ENCODE assay signal across 1 cellular context in genomic region chr22:38506118-38506962, GRCh38.
TF ChIP-seq lines count a peak whose summit lies in the region.

DDX17 (minus strand) TSS chr22:38506311.

TF ChIP-seq in K562, 482 proteins besides CTCF, POLR2A, EP300 and RAD21 (continued from another document and continues in another):
- peak; percentile 63; the same call in 1 of the 2 replicates for TF ChIP-seq SMAD3 (CRISPR knock-in tag; conservative IDR thresholded peaks at IDR 0.05)
- TF ChIP-seq IRF2 (CRISPR knock-in tag; IDR thresholded peaks at IDR 0.05) = no peak
- peak; percentile 64; the same call in 1 of the 2 replicates for TF ChIP-seq FOXJ2 (tag; IDR thresholded peaks at IDR 0.05)
- no peak for TF ChIP-seq FOXA3 (CRISPR knock-in tag; conservative IDR thresholded peaks at IDR 0.05 in 1 of 2, IDR thresholded peaks at IDR 0.05 in 1 of 2)
- peak; percentile 98 for TF ChIP-seq SRSF1 (IDR thresholded peaks at IDR 0.05; ENCODE audit: low read depth, low read length)
- 0 out of 2 replicates have a peak, but pooled peaks have one; percentile 34 for TF ChIP-seq FOXK1 (CRISPR knock-in tag; IDR thresholded peaks at IDR 0.05; ENCODE audit: borderline replicate concordance)
- no peak for TF ChIP-seq HDAC2 (IDR thresholded peaks at IDR 0.05)
- TF ChIP-seq ZNF717 (CRISPR knock-in tag; IDR thresholded peaks at IDR 0.05) = no peak
- TF ChIP-seq C11orf30 (IDR thresholded peaks at IDR 0.05; ENCODE audit: low read depth) = no peak
- peak; percentile 51 for TF ChIP-seq GABPA (tag; conservative IDR thresholded peaks at IDR 0.05; ENCODE audit: low read depth)
- peak; percentile 70 for TF ChIP-seq SPI1 (IDR thresholded peaks at IDR 0.05; ENCODE audit: borderline replicate concordance, low read depth, low read length)
- no peak for TF ChIP-seq CBFA2T2 (conservative IDR thresholded peaks at IDR 0.05)
- no peak for TF ChIP-seq MTA3 (IDR thresholded peaks at IDR 0.05; ENCODE audit: borderline replicate concordance)
- no peak for TF ChIP-seq CBX3 (IDR thresholded peaks at IDR 0.05; ENCODE audit: borderline replicate concordance in 1 of 2, low read length in 2 of 2)
- TF ChIP-seq CREB3L1 (IDR thresholded peaks at IDR 0.05; ENCODE audit: borderline replicate concordance, low read depth) = no peak; the same call in 1 of the 2 replicates
- TF ChIP-seq HNRNPLL (IDR thresholded peaks at IDR 0.05; ENCODE audit: low read depth, low read length, poor library complexity, severe bottlenecking) = peak; percentile 99
- no peak for TF ChIP-seq ZSCAN29 (IDR thresholded peaks at IDR 0.05)
- TF ChIP-seq CBX5 (IDR thresholded peaks at IDR 0.05; ENCODE audit: borderline replicate concordance, low read depth) = no peak
- TF ChIP-seq ZNF324 (CRISPR knock-in tag; IDR thresholded peaks at IDR 0.05) = no peak
- peak; percentile 76; the same call in 1 of the 2 replicates for TF ChIP-seq ZNF583 (CRISPR knock-in tag; IDR thresholded peaks at IDR 0.05)
- TF ChIP-seq SRSF7 (optimal IDR thresholded peaks at IDR 0.05; ENCODE audit: low read depth, low read length) = no peak
- peak; percentile 96 for TF ChIP-seq BRD9 (IDR thresholded peaks at IDR 0.05; ENCODE audit: low read depth, partially characterized antibody)
- no peak for TF ChIP-seq U2AF1 (optimal IDR thresholded peaks at IDR 0.05; ENCODE audit: low read depth, low read length)
- peak; percentile 91 for TF ChIP-seq HNRNPH1 (optimal IDR thresholded peaks at IDR 0.05; ENCODE audit: low read depth, low read length)
- no peak for TF ChIP-seq SIN3A (IDR thresholded peaks at IDR 0.05; ENCODE audit: borderline replicate concordance in 2 of 2, control insufficient read depth in 1 of 2, low read depth in 2 of 2, low read length in 2 of 2)
- TF ChIP-seq ZNF274 (IDR thresholded peaks at IDR 0.05; ENCODE audit: borderline replicate concordance, low read depth, low read length) = no peak
- TF ChIP-seq ZBTB40 (IDR thresholded peaks at IDR 0.05) = no peak
- no peak for TF ChIP-seq ZBTB40 (CRISPR knock-in tag; IDR thresholded peaks at IDR 0.05)
- TF ChIP-seq SNIP1 (IDR thresholded peaks at IDR 0.05; ENCODE audit: low read depth) = no peak
- TF ChIP-seq FIP1L1 (IDR thresholded peaks at IDR 0.05; ENCODE audit: low read depth, low read length, poor library complexity, severe bottlenecking) = no peak
- no peak for TF ChIP-seq NFATC3 (IDR thresholded peaks at IDR 0.05)
- peak; percentile 66; the same call in 1 of the 2 replicates for TF ChIP-seq KLF6 (CRISPR knock-in tag; IDR thresholded peaks at IDR 0.05; ENCODE audit: borderline replicate concordance)
- TF ChIP-seq FOXJ3 (CRISPR knock-in tag; IDR thresholded peaks at IDR 0.05) = no peak
- TF ChIP-seq, protein P1, sequence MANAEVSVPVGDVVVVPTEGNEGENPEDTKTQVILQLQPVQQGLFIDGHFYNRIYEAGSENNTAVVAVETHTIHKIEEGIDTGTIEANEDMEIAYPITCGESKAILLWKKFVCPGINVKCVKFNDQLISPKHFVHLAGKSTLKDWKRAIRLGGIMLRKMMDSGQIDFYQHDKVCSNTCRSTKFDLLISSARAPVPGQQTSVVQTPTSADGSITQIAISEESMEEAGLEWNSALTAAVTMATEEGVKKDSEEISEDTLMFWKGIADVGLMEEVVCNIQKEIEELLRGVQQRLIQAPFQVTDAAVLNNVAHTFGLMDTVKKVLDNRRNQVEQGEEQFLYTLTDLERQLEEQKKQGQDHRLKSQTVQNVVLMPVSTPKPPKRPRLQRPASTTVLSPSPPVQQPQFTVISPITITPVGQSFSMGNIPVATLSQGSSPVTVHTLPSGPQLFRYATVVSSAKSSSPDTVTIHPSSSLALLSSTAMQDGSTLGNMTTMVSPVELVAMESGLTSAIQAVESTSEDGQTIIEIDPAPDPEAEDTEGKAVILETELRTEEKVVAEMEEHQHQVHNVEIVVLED (CRISPR knock-in tag; IDR thresholded peaks at IDR 0.05) = no peak; the same call in 1 of the 2 replicates
- peak; percentile 89 for TF ChIP-seq CREB3 (tag; conservative IDR thresholded peaks at IDR 0.05; ENCODE audit: low read depth)
- peak; percentile 57; the same call in 1 of the 2 replicates for TF ChIP-seq MBD2 (IDR thresholded peaks at IDR 0.05; ENCODE audit: borderline replicate concordance, low read depth)
- no peak for TF ChIP-seq ZNF253 (CRISPR knock-in tag; conservative IDR thresholded peaks at IDR 0.05)
- TF ChIP-seq POLR2AphosphoS2 (IDR thresholded peaks at IDR 0.05; ENCODE audit: low read length) = peak; percentile 39; the same call in 1 of the 2 replicates
- no peak for TF ChIP-seq REST (CRISPR knock-in tag; IDR thresholded peaks at IDR 0.05; ENCODE audit: low read depth)
- no peak for TF ChIP-seq HLTF (IDR thresholded peaks at IDR 0.05)
- peak; percentile 13; the same call in 1 of the 2 replicates for TF ChIP-seq GABPB1 (CRISPR knock-in tag; IDR thresholded peaks at IDR 0.05)
- no peak for TF ChIP-seq KAT2B (IDR thresholded peaks at IDR 0.05; ENCODE audit: low read depth, low read length)
- TF ChIP-seq SMAD4 (CRISPR knock-in tag; conservative IDR thresholded peaks at IDR 0.05) = peak; percentile 34
- TF ChIP-seq EP400 (IDR thresholded peaks at IDR 0.05) = peak; percentile 86
- TF ChIP-seq CEBPB (tag; IDR thresholded peaks at IDR 0.05) = no peak
- TF ChIP-seq NELFE (IDR thresholded peaks at IDR 0.05; ENCODE audit: insufficient read depth, insufficient read length) = no peak
- peak; percentile 87; the same call in 1 of the 2 replicates for TF ChIP-seq ZNF175 (CRISPR knock-in tag; IDR thresholded peaks at IDR 0.05; ENCODE audit: low read depth)
- TF ChIP-seq CHAMP1 (IDR thresholded peaks at IDR 0.05) = no peak
- TF ChIP-seq ZKSCAN8 (CRISPR knock-in tag; IDR thresholded peaks at IDR 0.05) = no peak; the same call in 1 of the 2 replicates
